13 cellular contexts compared by ENCODE assay signal in the genomic region with DNA sequence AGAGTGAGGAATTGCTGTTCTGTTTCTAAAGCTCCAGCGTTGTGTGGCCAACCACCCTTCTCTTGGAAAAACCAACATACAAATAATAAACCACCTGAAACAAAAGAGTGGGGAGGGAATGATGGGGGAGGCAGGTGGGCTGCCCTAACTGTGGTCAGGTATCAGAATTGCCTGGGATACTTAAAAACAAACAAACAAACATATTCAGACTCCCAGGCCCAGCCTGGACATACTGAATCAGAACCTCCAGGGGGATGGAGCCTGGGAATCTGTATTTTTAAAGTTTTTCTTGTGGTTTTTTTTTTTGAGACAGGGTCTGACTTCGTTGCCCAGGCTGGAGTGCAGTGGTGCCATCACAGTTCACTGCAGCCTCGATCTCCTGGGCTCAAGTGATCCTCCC. TPM values are rescaled to one million over a fixed set of nuclear protein-coding genes. Genes with fewer than 3 reads are reported as not detected.
DNase-seq lines count a peak whose midpoint lies in the region; ATAC-seq and TF ChIP-seq lines count a peak whose summit lies in the region.
"Had no signal": no experiment of that assay in that cellular context is flagged by ENCODE, and none has a peak within 500 bp of the region (broad histone marks: within the 10 kb centered on the region; RNA-seq: fewer than 3 reads in every experiment).

No MANE protein-coding gene starts in this region.

- H3K14ac ChIP-seq in trophoblast cell (ENCODE audit: low read length): no peak overlapping the region

- no peak overlapping the region for H4K91ac ChIP-seq in trophoblast cell (ENCODE audit: low read depth, low read length)

- H2BK120ac ChIP-seq in trophoblast cell (ENCODE audit: insufficient read depth, low read length, poor library complexity): no peak overlapping the region

- H2BK5ac ChIP-seq in trophoblast cell (ENCODE audit: low read depth, low read length, poor library complexity): no peak overlapping the region

- H3K79me2 ChIP-seq in trophoblast cell (ENCODE audit: control insufficient read depth, insufficient read depth, low read length, poor library complexity): peaks cover 24% of the 10 kb centered on the region

- no peak overlapping the region for H3K9ac ChIP-seq in trophoblast cell (ENCODE audit: low read length)

- H2AFZ ChIP-seq in trophoblast cell (ENCODE audit: insufficient read depth, low read length, poor library complexity): no peak overlapping the region

- H3K36me3 ChIP-seq in CD4-positive, alpha-beta memory T cell (ENCODE audit: insufficient read depth, low read length): peaks cover 15% of the 10 kb centered on the region
- peaks cover 17 to 24% of the 10 kb centered on the region in 2 experiments for H3K36me3 ChIP-seq in trophoblast cell (ENCODE audit: control insufficient read depth in 1 of 2, insufficient read depth in 2 of 2, low read length in 2 of 2)

- no peak overlapping the region for H3K18ac ChIP-seq in trophoblast cell (ENCODE audit: low read length)

- no peaks in the 10 kb centered on the region for H3K9me3 ChIP-seq in CD4-positive, alpha-beta memory T cell (ENCODE audit: control insufficient read depth in 1 of 2, low read length in 2 of 2)
- no peaks in the 10 kb centered on the region for H3K9me3 ChIP-seq in trophoblast cell (ENCODE audit: insufficient read depth, low read depth, low read length)
- H3K9me3 ChIP-seq: esophagus muscularis mucosa had no signal

- peaks cover 16% of the 10 kb centered on the region for H3K79me1 ChIP-seq in trophoblast cell (ENCODE audit: low read length)

- H3K27ac Mint-ChIP-seq in CD4-positive, alpha-beta memory T cell: peak overlapping the region in 6 of 7 donors; percentile 33 to 67 (median 48)
- peak overlapping the region; percentile 61; the same call in 1 of the 2 replicates for H3K27ac Mint-ChIP-seq in HFFc6
- peak overlapping the region; percentile 31 for H3K27ac Mint-ChIP-seq in activated naive CD8-positive, alpha-beta T cell treated with anti-CD3 and anti-CD28 coated beads, Interleukin-2, amount 50 U/mL, for 24 hours

- POLR2A ChIA-PET in CD4-positive, alpha-beta memory T cell (lab: Charles Lee; ENCODE audit: partially characterized antibody): interaction anchor here (15.7 kb wide), 1 partner anchor 22 kb away, joined by 394 read pairs; no protein-coding TSS in a partner anchor

- H3K4me1 Mint-ChIP-seq in CD4-positive, alpha-beta memory T cell: peaks cover 26 to 71% (median 56%) of the 10 kb centered on the region in 4 donors
- peaks cover 60% of the 10 kb centered on the region for H3K4me1 Mint-ChIP-seq in HFFc6 (ENCODE audit: low read depth)
- peaks cover 77% of the 10 kb centered on the region for H3K4me1 Mint-ChIP-seq in activated naive CD8-positive, alpha-beta T cell treated with anti-CD3 and anti-CD28 coated beads, Interleukin-2, amount 50 U/mL, for 24 hours

- H3K4me3 Mint-ChIP-seq in CD4-positive, alpha-beta memory T cell: no peak overlapping the region
- H3K4me3 Mint-ChIP-seq in HFFc6: no peak overlapping the region
- H3K4me3 Mint-ChIP-seq in activated naive CD8-positive, alpha-beta T cell treated with anti-CD3 and anti-CD28 coated beads, Interleukin-2, amount 50 U/mL, for 24 hours: no peak overlapping the region

- H2BK12ac ChIP-seq in trophoblast cell (ENCODE audit: low read length): no peak overlapping the region

- peaks cover 61% of the 10 kb centered on the region for H3K4me1 ChIP-seq in CD4-positive, alpha-beta memory T cell (ENCODE audit: insufficient read depth, low read length)
- H3K4me1 ChIP-seq in trophoblast cell (ENCODE audit: control insufficient read depth in 1 of 2, insufficient read depth in 2 of 2, low read length in 2 of 2): peaks cover 16 to 28% of the 10 kb centered on the region in 2 experiments

- no peak overlapping the region for H4K12ac ChIP-seq in trophoblast cell (ENCODE audit: low read depth, low read length)

- H3K4me3 ChIP-seq in CD4-positive, alpha-beta memory T cell (ENCODE audit: low read length in 2 of 2): no peak overlapping the region
- H3K4me3 ChIP-seq in trophoblast cell (ENCODE audit: low read depth, low read length): no peak overlapping the region
- H3K4me3 ChIP-seq: esophagus muscularis mucosa had no signal

- H3K4me2 ChIP-seq in trophoblast cell (ENCODE audit: low read length): no peak overlapping the region

- TF ChIP-seq CTCF in HFFc6 (IDR thresholded peaks at IDR 0.05): no peak

- H2AK5ac ChIP-seq in trophoblast cell (ENCODE audit: low read length): no peak overlapping the region

- H3K4ac ChIP-seq in trophoblast cell (ENCODE audit: low read depth, low read length): peak overlapping the region; percentile 35

- no peak for DNase-seq in CD4-positive, alpha-beta memory T cell
- DNase-seq in HFFc6 (no peak), trophoblast cell (no peak), hepatic stellate cell (ENCODE audit: low spot score) (no peak), T-helper 2 cell (no peak), NCI-H82 treated with DMSO at 0.1 percent for 48 hours (lab: John Stamatoyannopoulos, UW; ENCODE audit: unreplicated experiment) (no peak)
- no peak for DNase-seq in activated naive CD8-positive, alpha-beta T cell treated with anti-CD3 and anti-CD28 coated beads, Interleukin-2, amount 50 U/mL, for 24 hours
- DNase-seq: activated CD4-positive, alpha-beta T cell treated with anti-CD3 and anti-CD28 coated beads for 4 hours; anterior cingulate cortex; H7; left ventricle myocardium superior; NCI-H774 had no signal

- H3K27me3 ChIP-seq in CD4-positive, alpha-beta memory T cell (ENCODE audit: insufficient read depth, low read length): no peaks in the 10 kb centered on the region
- no peaks in the 10 kb centered on the region for H3K27me3 ChIP-seq in trophoblast cell (ENCODE audit: insufficient read depth, low read length)
- H3K27me3 ChIP-seq: esophagus muscularis mucosa had no signal

- no peak overlapping the region for H4K8ac ChIP-seq in trophoblast cell (ENCODE audit: low read depth, low read length)

- no peaks in the 10 kb centered on the region for H3K9me3 Mint-ChIP-seq in CD4-positive, alpha-beta memory T cell
- H3K9me3 Mint-ChIP-seq in HFFc6: no peaks in the 10 kb centered on the region
- no peaks in the 10 kb centered on the region for H3K9me3 Mint-ChIP-seq in activated naive CD8-positive, alpha-beta T cell treated with anti-CD3 and anti-CD28 coated beads, Interleukin-2, amount 50 U/mL, for 24 hours

- H3K27ac ChIP-seq in CD4-positive, alpha-beta memory T cell (ENCODE audit: low read depth, low read length): no peak overlapping the region
- H3K27ac ChIP-seq in trophoblast cell (ENCODE audit: low read depth, low read length): no peak overlapping the region
- H3K27ac ChIP-seq: esophagus muscularis mucosa had no signal

- intact Hi-C loops in CD4-positive, alpha-beta memory T cell (cut with micrococcal nuclease): no loop called here

- WGBS in trophoblast cell (ENCODE audit: extremely low coverage, insufficient coverage, insufficient read length): no CpG with 5 or more reads among the region's 3 CpGs

- peaks cover 13 to 41% of the 10 kb centered on the region in 2 donors for H3K36me3 Mint-ChIP-seq in CD4-positive, alpha-beta memory T cell
- peaks cover 35% of the 10 kb centered on the region for H3K36me3 Mint-ChIP-seq in HFFc6 (ENCODE audit: low read depth)
- peaks cover 41% of the 10 kb centered on the region for H3K36me3 Mint-ChIP-seq in activated naive CD8-positive, alpha-beta T cell treated with anti-CD3 and anti-CD28 coated beads, Interleukin-2, amount 50 U/mL, for 24 hours (ENCODE audit: low read depth)

- no peak overlapping the region for H3K23ac ChIP-seq in trophoblast cell (ENCODE audit: low read length)

- no peaks in the 10 kb centered on the region for H3K27me3 Mint-ChIP-seq in CD4-positive, alpha-beta memory T cell
- H3K27me3 Mint-ChIP-seq in HFFc6 (ENCODE audit: insufficient read depth): peaks cover 7% of the 10 kb centered on the region
- no peaks in the 10 kb centered on the region for H3K27me3 Mint-ChIP-seq in activated naive CD8-positive, alpha-beta T cell treated with anti-CD3 and anti-CD28 coated beads, Interleukin-2, amount 50 U/mL, for 24 hours

- no peak for ATAC-seq in activated naive CD8-positive, alpha-beta T cell treated with anti-CD3 and anti-CD28 coated beads, Interleukin-2, amount 50 U/mL, for 24 hours
- ATAC-seq: left ventricle myocardium superior had no signal

- CTCF ChIA-PET in CD4-positive, alpha-beta memory T cell (lab: Charles Lee; ENCODE audit: partially characterized antibody): interaction anchor here (2.2 kb wide), 1 partner anchor 55 kb away, joined by 7 read pairs; no protein-coding TSS in a partner anchor

RNA-seq across cellular contexts. Expression of gene SLC6A6, which starts 4.4 kb away (rescaled TPM):
- 10 to 100 TPM; 50.6 to 51.8 TPM for total RNA-seq in CD4-positive, alpha-beta memory T cell
- 1 to 10 TPM; 3.8 to 8.8 TPM for polyA plus RNA-seq in CD4-positive, alpha-beta memory T cell
- total RNA-seq in HFFc6 (2021; fragmentation: NEBNext Ultra II Directional; extraction: Animal tissue kit (Norgen Biotek cat#: 25700)): 10 to 100 TPM; 22.5 to 33.0 (median 28.6) TPM
- polyA plus RNA-seq in trophoblast cell (2013): 64.5 and 69.3 TPM in 2 replicates
